11 cellular contexts compared by ENCODE assay signal in the genomic region with DNA sequence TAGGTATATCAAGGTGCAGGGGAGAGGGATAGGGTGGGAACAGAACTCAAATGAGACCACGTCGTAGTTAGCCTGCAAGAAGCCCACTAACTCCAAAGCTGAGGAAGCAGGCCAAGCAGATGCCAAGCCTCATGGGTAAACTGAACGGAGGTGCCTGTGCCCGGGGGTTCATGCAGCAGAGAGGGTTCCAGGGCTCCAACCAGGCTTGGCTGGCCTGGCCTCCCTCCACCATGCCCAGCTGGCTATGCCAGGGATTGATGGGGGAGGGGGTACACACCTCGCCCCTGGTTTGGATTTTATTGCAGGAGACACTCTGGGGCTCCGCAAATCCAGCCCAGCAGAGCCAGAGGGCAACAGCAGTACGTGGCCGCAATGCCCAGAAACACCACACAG. TPM values are rescaled to one million over a fixed set of nuclear protein-coding genes. Genes with fewer than 3 reads are reported as not detected.
DNase-seq lines count a peak whose midpoint lies in the region; ATAC-seq and TF ChIP-seq lines count a peak whose summit lies in the region.
"Had no signal": no experiment of that assay in that cellular context is flagged by ENCODE, and none has a peak within 500 bp of the region (broad histone marks: within the 10 kb centered on the region; RNA-seq: fewer than 3 reads in every experiment).

No MANE protein-coding gene starts in this region.

- H3K9ac ChIP-seq in mammary epithelial cell (ENCODE audit: insufficient read depth, low read length): peak overlapping the region; percentile 60

- 18% methylated on average over 8 of the region's 8 CpGs for WGBS in mammary epithelial cell (ENCODE audit: low coverage, missing lambda C conversion rate)

- H3K27me3 Mint-ChIP-seq in CD8-positive, alpha-beta memory T cell: no peaks in the 10 kb centered on the region
- no peaks in the 10 kb centered on the region for H3K27me3 Mint-ChIP-seq in natural killer cell (ENCODE audit: low read depth in 2 of 2)
- no peaks in the 10 kb centered on the region for H3K27me3 Mint-ChIP-seq in activated T-helper 2 cell treated with anti-CD3 and anti-CD28 coated beads, Interferon-gamma antibody, Interleukin-2, Interleukin-4, amounts not matched to agents 10 μg/mL and 5 μg/mL and 100 μg/mL, durations not matched to agents 14 hours and 24 hours and 36 hours (ENCODE audit: low read depth)

- dilution Hi-C loops in mammary epithelial cell (cut with HindIII; ENCODE audit: low sequenced_read_pairs): no loop called here

- H3K4me3 ChIP-seq in CD8-positive, alpha-beta memory T cell (ENCODE audit: low read length): no peak overlapping the region
- no peak overlapping the region for H3K4me3 ChIP-seq in mammary epithelial cell (replicated peaks in 1 of 3; ENCODE audit: insufficient read depth in 1 of 3, low read depth in 2 of 3, low read length in 3 of 3)

- peak overlapping the region in 1 of 7 donors; percentile 66 for H3K4me3 Mint-ChIP-seq in CD8-positive, alpha-beta memory T cell
- peak overlapping the region; percentile 77 for H3K4me3 Mint-ChIP-seq in natural killer cell
- H3K4me3 Mint-ChIP-seq in activated T-helper 2 cell treated with anti-CD3 and anti-CD28 coated beads, Interferon-gamma antibody, Interleukin-2, Interleukin-4, amounts not matched to agents 10 μg/mL and 5 μg/mL and 100 μg/mL, durations not matched to agents 14 hours and 24 hours and 36 hours (ENCODE audit: low read depth): no peak overlapping the region
- H3K4me3 Mint-ChIP-seq: endodermal cell had no signal

- TF ChIP-seq CTCF in mammary epithelial cell (conservative IDR thresholded peaks at IDR 0.05 in 1 of 2, IDR thresholded peaks at IDR 0.05 in 1 of 2; ENCODE audit: extremely low read depth in 1 of 2, insufficient read depth in 1 of 2, low read depth in 1 of 2, low read length in 2 of 2): no peak
- no peak for TF ChIP-seq CTCF in natural killer cell (IDR thresholded peaks at IDR 0.05)

- no peak overlapping the region for H2AFZ ChIP-seq in mammary epithelial cell (ENCODE audit: low read depth, low read length)

- no peaks in the 10 kb centered on the region for H3K9me3 ChIP-seq in CD8-positive, alpha-beta memory T cell (ENCODE audit: low read length)
- H3K9me3 ChIP-seq in mammary epithelial cell (replicated peaks; ENCODE audit: insufficient read depth, low read length): no peaks in the 10 kb centered on the region

- intact Hi-C loops in mammary epithelial cell (cut with micrococcal nuclease): loop anchor here (1.0 kb wide), 1 partner anchor 19 kb away; no protein-coding TSS in a partner anchor
- intact Hi-C loops in natural killer cell (cut with micrococcal nuclease): no loop called here
- intact Hi-C loops in activated T-helper 2 cell treated with anti-CD3 and anti-CD28 coated beads, Interferon-gamma antibody, Interleukin-2, Interleukin-4, amounts not matched to agents 10 μg/mL and 5 μg/mL and 100 μg/mL, durations not matched to agents 14 hours and 24 hours and 36 hours (cut with micrococcal nuclease): no loop called here

- peak overlapping the region in 4 of 8 donors; percentile 17 to 73 (median 53) for H3K27ac Mint-ChIP-seq in CD8-positive, alpha-beta memory T cell
- peak overlapping the region; percentile 76 to 84 for H3K27ac Mint-ChIP-seq in natural killer cell
- H3K27ac Mint-ChIP-seq in activated T-helper 2 cell treated with anti-CD3 and anti-CD28 coated beads, Interferon-gamma antibody, Interleukin-2, Interleukin-4, amounts not matched to agents 10 μg/mL and 5 μg/mL and 100 μg/mL, durations not matched to agents 14 hours and 24 hours and 36 hours: no peak overlapping the region

- ATAC-seq in natural killer cell (no peak), GM18520 (IDR thresholded peaks at IDR 0.05; ENCODE audit: unreplicated experiment) (no peak)

- peaks cover 94% of the 10 kb centered on the region for H3K4me1 ChIP-seq in CD8-positive, alpha-beta memory T cell (ENCODE audit: insufficient read depth, low read length)
- peaks cover 94% of the 10 kb centered on the region for H3K4me1 ChIP-seq in mammary epithelial cell (ENCODE audit: insufficient read depth, low read length)

- H3K79me2 ChIP-seq in mammary epithelial cell (ENCODE audit: insufficient read depth, low read length): peaks cover 100% of the 10 kb centered on the region

- peak overlapping the region; percentile 61 for H3K4me2 ChIP-seq in mammary epithelial cell (ENCODE audit: insufficient read depth, low read depth, low read length)

- peaks cover 78 to 90% (median 83%) of the 10 kb centered on the region in 3 donors for H3K4me1 Mint-ChIP-seq in CD8-positive, alpha-beta memory T cell
- peaks cover 81 to 89% of the 10 kb centered on the region in 2 donors for H3K4me1 Mint-ChIP-seq in natural killer cell
- H3K4me1 Mint-ChIP-seq in activated T-helper 2 cell treated with anti-CD3 and anti-CD28 coated beads, Interferon-gamma antibody, Interleukin-2, Interleukin-4, amounts not matched to agents 10 μg/mL and 5 μg/mL and 100 μg/mL, durations not matched to agents 14 hours and 24 hours and 36 hours (ENCODE audit: low read depth): peaks cover 25% of the 10 kb centered on the region

- H3K9me3 Mint-ChIP-seq in CD8-positive, alpha-beta memory T cell: no peaks in the 10 kb centered on the region
- H3K9me3 Mint-ChIP-seq in natural killer cell: no peaks in the 10 kb centered on the region
- H3K9me3 Mint-ChIP-seq in activated T-helper 2 cell treated with anti-CD3 and anti-CD28 coated beads, Interferon-gamma antibody, Interleukin-2, Interleukin-4, amounts not matched to agents 10 μg/mL and 5 μg/mL and 100 μg/mL, durations not matched to agents 14 hours and 24 hours and 36 hours: no peaks in the 10 kb centered on the region
- H3K9me3 Mint-ChIP-seq: endodermal cell had no signal

- no peak for DNase-seq in CD8-positive, alpha-beta memory T cell
- DNase-seq in mammary epithelial cell: no peak
- DNase-seq in natural killer cell: no peak
- no peak for DNase-seq in activated T-helper 2 cell treated with anti-CD3 and anti-CD28 coated beads, Interferon-gamma antibody, Interleukin-2, Interleukin-4, amounts not matched to agents 10 μg/mL and 5 μg/mL and 100 μg/mL, durations not matched to agents 14 hours and 24 hours and 36 hours (ENCODE audit: low spot score)
- no peak for DNase-seq in DMS53 treated with DMSO at 0.1 percent for 48 hours (lab: John Stamatoyannopoulos, UW; ENCODE audit: unreplicated experiment)
- DNase-seq: Calu3; endodermal cell; H7; NCI-H2029; stimulated activated CD4-positive, alpha-beta T cell treated with anti-CD3 and anti-CD28 coated beads, Interleukin-4, amount 100 ng/mL, for 1 hour had no signal

- no peaks in the 10 kb centered on the region for H4K20me1 ChIP-seq in mammary epithelial cell (ENCODE audit: insufficient read depth, low read length)

- H3K27me3 ChIP-seq in CD8-positive, alpha-beta memory T cell (ENCODE audit: insufficient read depth, low read length, poor library complexity, severe bottlenecking): no peaks in the 10 kb centered on the region
- H3K27me3 ChIP-seq in mammary epithelial cell (ENCODE audit: insufficient read depth, low read length): no peaks in the 10 kb centered on the region

- H3K36me3 Mint-ChIP-seq in CD8-positive, alpha-beta memory T cell: peaks cover 0 to 30% (median 6%) of the 10 kb centered on the region in 3 donors
- H3K36me3 Mint-ChIP-seq in natural killer cell: no peaks in the 10 kb centered on the region
- peaks cover 14% of the 10 kb centered on the region for H3K36me3 Mint-ChIP-seq in activated T-helper 2 cell treated with anti-CD3 and anti-CD28 coated beads, Interferon-gamma antibody, Interleukin-2, Interleukin-4, amounts not matched to agents 10 μg/mL and 5 μg/mL and 100 μg/mL, durations not matched to agents 14 hours and 24 hours and 36 hours (ENCODE audit: low read depth)

- CTCF ChIA-PET in CD8-positive, alpha-beta memory T cell (lab: Charles Lee): interaction anchor here (0.7 to 12.5 kb wide), 7 partner anchors 10 to 40 kb away, joined by 3 to 120 read pairs (median 4); a partner anchor contains a TSS
- CTCF ChIA-PET in mammary epithelial cell (lab: Charles Lee; ENCODE audit: low non-redundant PET): interaction anchor here (0.5 kb wide), 1 partner anchor 35 kb away, joined by 4 read pairs; no protein-coding TSS in a partner anchor

- no peaks in the 10 kb centered on the region for H3K36me3 ChIP-seq in CD8-positive, alpha-beta memory T cell (ENCODE audit: insufficient read depth, low read length)
- H3K36me3 ChIP-seq in mammary epithelial cell (ENCODE audit: insufficient read depth, low read length): peaks cover 2% of the 10 kb centered on the region

- peak overlapping the region; percentile 3 for H3K27ac ChIP-seq in CD8-positive, alpha-beta memory T cell (ENCODE audit: low read depth, low read length)
- H3K27ac ChIP-seq in mammary epithelial cell (ENCODE audit: insufficient read depth, low read depth, low read length): peak overlapping the region; percentile 97

- BruUV-seq in mammary epithelial cell (replicated peaks; lab: Mats Ljungman, UMichigan): no TSS peak

- POLR2A ChIA-PET in CD8-positive, alpha-beta memory T cell (lab: Charles Lee): interaction anchor here (1.0 to 1.9 kb wide), 2 partner anchors 11 to 27 kb away, joined by 3 to 11 read pairs; a partner anchor contains a TSS

- in situ Hi-C loops in mammary epithelial cell (cut with MboI; ENCODE audit: low sequenced_read_pairs in 2 of 2): no loop called here

RNA-seq across cellular contexts. Expression of a gene that starts 27.3 kb away (rescaled TPM):
- 10 to 100 TPM; 33.7 to 35.9 TPM for total RNA-seq in CD8-positive, alpha-beta memory T cell
- 146 TPM for polyA plus RNA-seq in CD8-positive, alpha-beta memory T cell
- total RNA-seq in mammary epithelial cell: 100 to 1,000 TPM; 155 to 477 TPM
- polyA plus RNA-seq in mammary epithelial cell: 166 TPM
- 597 TPM for polyA minus RNA-seq in mammary epithelial cell
- total RNA-seq in natural killer cell: 100 to 1,000 TPM; 436 to 504 (median 478) TPM
- total RNA-seq in activated T-helper 2 cell treated with anti-CD3 and anti-CD28 coated beads, Interferon-gamma antibody, Interleukin-2, Interleukin-4, amounts not matched to agents 10 μg/mL and 5 μg/mL and 100 μg/mL, durations not matched to agents 14 hours and 24 hours and 36 hours: 44.4 and 45.4 TPM in 2 replicates

RNA-seq across cellular contexts. Expression of a gene that starts 37.3 kb away (rescaled TPM):
- total RNA-seq in CD8-positive, alpha-beta memory T cell: 1,000 to 10,000 TPM; 4,137 to 4,308 TPM
- polyA plus RNA-seq in CD8-positive, alpha-beta memory T cell: 1,675 TPM
- total RNA-seq in mammary epithelial cell: 1,000 to 10,000 TPM; 2,131 to 2,307 TPM
- 9,728 TPM for polyA plus RNA-seq in mammary epithelial cell
- 2,830 TPM for polyA minus RNA-seq in mammary epithelial cell
- 100 to 1,000 TPM; 587 to 791 (median 689) TPM for total RNA-seq in natural killer cell
- total RNA-seq in activated T-helper 2 cell treated with anti-CD3 and anti-CD28 coated beads, Interferon-gamma antibody, Interleukin-2, Interleukin-4, amounts not matched to agents 10 μg/mL and 5 μg/mL and 100 μg/mL, durations not matched to agents 14 hours and 24 hours and 36 hours: 2,950 and 3,019 TPM in 2 replicates

RNA-seq across cellular contexts. Expression of a gene that starts 43.7 kb away (rescaled TPM):
- total RNA-seq in CD8-positive, alpha-beta memory T cell: 100 to 1,000 TPM; 150 to 157 TPM
- 30.0 TPM for polyA plus RNA-seq in CD8-positive, alpha-beta memory T cell
- total RNA-seq in mammary epithelial cell: 100 to 1,000 TPM in 1 of 2 donors, 10 to 100 TPM in 1; 92.5 to 109 TPM
- polyA plus RNA-seq in mammary epithelial cell: 45.7 TPM
- 341 TPM for polyA minus RNA-seq in mammary epithelial cell
- total RNA-seq in natural killer cell: 100 to 1,000 TPM; 119 to 141 (median 120) TPM
- 165 and 176 TPM in 2 replicates for total RNA-seq in activated T-helper 2 cell treated with anti-CD3 and anti-CD28 coated beads, Interferon-gamma antibody, Interleukin-2, Interleukin-4, amounts not matched to agents 10 μg/mL and 5 μg/mL and 100 μg/mL, durations not matched to agents 14 hours and 24 hours and 36 hours

RNA-seq across cellular contexts. Expression of a gene that starts 53.5 kb away (rescaled TPM):
- total RNA-seq in CD8-positive, alpha-beta memory T cell: 1,000 to 10,000 TPM; 1,831 to 1,935 TPM
- polyA plus RNA-seq in CD8-positive, alpha-beta memory T cell: 44.9 TPM
- total RNA-seq in mammary epithelial cell (1,000 to 10,000 TPM in 1 of 2 donors, under 1 TPM in 1; under 0.01 to 1,580 TPM), natural killer cell (over 10,000 TPM; 12,095 to 13,816 (median 12,822) TPM)
- polyA plus RNA-seq in mammary epithelial cell: under 0.01 TPM
- polyA minus RNA-seq in mammary epithelial cell: under 0.01 TPM
- total RNA-seq in activated T-helper 2 cell treated with anti-CD3 and anti-CD28 coated beads, Interferon-gamma antibody, Interleukin-2, Interleukin-4, amounts not matched to agents 10 μg/mL and 5 μg/mL and 100 μg/mL, durations not matched to agents 14 hours and 24 hours and 36 hours: 5,714 and 6,075 TPM in 2 replicates

RNA-seq across cellular contexts. Expression of a gene that starts 54.8 kb away (rescaled TPM):
- total RNA-seq in CD8-positive, alpha-beta memory T cell: 100 to 1,000 TPM; 628 to 678 TPM
- polyA plus RNA-seq in CD8-positive, alpha-beta memory T cell: not detected
- total RNA-seq in mammary epithelial cell (1,000 to 10,000 TPM in 1 of 2 donors, under 1 TPM in 1; under 0.01 to 1,952 TPM), natural killer cell (1,000 to 10,000 TPM in 2 of 3 donors, 100 to 1,000 TPM in 1; 768 to 1,610 (median 1,101) TPM)
- polyA plus RNA-seq in mammary epithelial cell: under 0.01 TPM
- under 0.01 TPM for polyA minus RNA-seq in mammary epithelial cell
- total RNA-seq in activated T-helper 2 cell treated with anti-CD3 and anti-CD28 coated beads, Interferon-gamma antibody, Interleukin-2, Interleukin-4, amounts not matched to agents 10 μg/mL and 5 μg/mL and 100 μg/mL, durations not matched to agents 14 hours and 24 hours and 36 hours: 2,603 and 2,662 TPM in 2 replicates
